15 cellular contexts compared by ENCODE assay signal in genomic region chr20:62408055-62408454, GRCh38. TPM values are rescaled to one million over a fixed set of nuclear protein-coding genes. Genes with fewer than 3 reads are reported as not detected.
DNase-seq lines count a peak whose midpoint lies in the region; ATAC-seq and TF ChIP-seq lines count a peak whose summit lies in the region.
"Had no signal": no experiment of that assay in that cellular context is flagged by ENCODE, and none has a peak within 500 bp of the region (broad histone marks: within the 10 kb centered on the region; RNA-seq: fewer than 3 reads in every experiment).

No MANE protein-coding gene starts in this region.

- peaks cover 15% of the 10 kb centered on the region for H3K4me1 ChIP-seq in HAP-1
- H3K4me1 ChIP-seq in naive thymus-derived CD4-positive, alpha-beta T cell (ENCODE audit: control insufficient read depth in 2 of 2, insufficient read depth in 2 of 2, low read length in 2 of 2), result peaks cover 17 to 23% of the 10 kb centered on the region in 2 donors

- ATAC-seq in activated CD8-positive, alpha-beta T cell treated with anti-CD3 and anti-CD28 coated beads for 36 hours, result no peak
- no peak for ATAC-seq in naive thymus-derived CD4-positive, alpha-beta T cell
- ATAC-seq in Right ventricle myocardium inferior, result no peak

- no peaks in the 10 kb centered on the region for H3K27me3 ChIP-seq in HAP-1 (ENCODE audit: low read depth)
- no peaks in the 10 kb centered on the region for H3K27me3 ChIP-seq in naive thymus-derived CD4-positive, alpha-beta T cell (ENCODE audit: control insufficient read depth in 2 of 2, insufficient read depth in 2 of 2, low read length in 2 of 2)

- no peaks in the 10 kb centered on the region for H3K9me3 ChIP-seq in HAP-1
- no peaks in the 10 kb centered on the region for H3K9me3 ChIP-seq in naive thymus-derived CD4-positive, alpha-beta T cell (ENCODE audit: control insufficient read depth in 2 of 3, low read length in 3 of 3)

- CTCF ChIA-PET in activated CD8-positive, alpha-beta T cell treated with anti-CD3 and anti-CD28 coated beads for 36 hours (lab: Charles Lee), result interaction anchor here (0.7 kb wide), 1 partner anchor 106 kb away, joined by 3 read pairs; no protein-coding TSS in a partner anchor
- CTCF ChIA-PET in naive thymus-derived CD4-positive, alpha-beta T cell (lab: Charles Lee), result no interaction called here

- H3K36me3 Mint-ChIP-seq in activated CD8-positive, alpha-beta T cell treated with anti-CD3 and anti-CD28 coated beads for 36 hours (ENCODE audit: low read depth), result no peaks in the 10 kb centered on the region
- H3K36me3 Mint-ChIP-seq in naive thymus-derived CD4-positive, alpha-beta T cell, result no peaks in the 10 kb centered on the region
- H3K36me3 Mint-ChIP-seq in nephron progenitor cell (ENCODE audit: low read depth), result no peaks in the 10 kb centered on the region

- intact Hi-C loops in activated CD8-positive, alpha-beta T cell treated with anti-CD3 and anti-CD28 coated beads for 36 hours (cut with micrococcal nuclease), result no loop called here
- intact Hi-C loops in naive thymus-derived CD4-positive, alpha-beta T cell (cut with micrococcal nuclease), result loop anchor here (5.0 kb wide), 1 partner anchor 384 kb away; no protein-coding TSS in a partner anchor
- intact Hi-C loops in Right ventricle myocardium inferior (cut with DNase I), result loop anchor here (5.0 kb wide), 1 partner anchor 89 kb away; no protein-coding TSS in a partner anchor

- POLR2A ChIA-PET in activated CD8-positive, alpha-beta T cell treated with anti-CD3 and anti-CD28 coated beads for 36 hours (lab: Charles Lee), result interaction anchor here (0.6 to 2.2 kb wide), 3 partner anchors 17 to 394 kb away, joined by 3 to 6 read pairs (median 3); no protein-coding TSS in a partner anchor
- POLR2A ChIA-PET in naive thymus-derived CD4-positive, alpha-beta T cell (lab: Charles Lee), result interaction anchor here (0.6 to 0.7 kb wide), 3 partner anchors 12 to 467 kb away, joined by 3 to 6 read pairs (median 3); no protein-coding TSS in a partner anchor

- peak overlapping the region; percentile 75 for H3K4me3 Mint-ChIP-seq in activated CD8-positive, alpha-beta T cell treated with anti-CD3 and anti-CD28 coated beads for 36 hours
- H3K4me3 Mint-ChIP-seq in naive thymus-derived CD4-positive, alpha-beta T cell, result peak overlapping the region in 9 of 10 donors; percentile 27 to 88 (median 80)
- no peak overlapping the region for H3K4me3 Mint-ChIP-seq in nephron progenitor cell

- peaks cover 19% of the 10 kb centered on the region for H3K4me1 Mint-ChIP-seq in activated CD8-positive, alpha-beta T cell treated with anti-CD3 and anti-CD28 coated beads for 36 hours (ENCODE audit: low read depth)
- H3K4me1 Mint-ChIP-seq in naive thymus-derived CD4-positive, alpha-beta T cell, result peaks cover 19 to 30% (median 25%) of the 10 kb centered on the region in 7 donors
- H3K4me1 Mint-ChIP-seq in nephron progenitor cell, result peaks cover 25% of the 10 kb centered on the region

- H3K36me3 ChIP-seq in HAP-1 (replicated peaks), result no peaks in the 10 kb centered on the region
- peaks cover 0 to under 1% (median 0%) of the 10 kb centered on the region in 3 experiments for H3K36me3 ChIP-seq in naive thymus-derived CD4-positive, alpha-beta T cell (ENCODE audit: control insufficient read depth in 2 of 3, insufficient read depth in 3 of 3, low read length in 3 of 3)

- peak overlapping the region; percentile 83 for H3K27ac ChIP-seq in C4-2B
- H3K27ac ChIP-seq in naive thymus-derived CD4-positive, alpha-beta T cell (ENCODE audit: low read depth, low read length), result no peak overlapping the region
- H3K27ac ChIP-seq: coronary artery had no signal

- TF ChIP-seq CTCF in C4-2B (conservative IDR thresholded peaks at IDR 0.05), result no peak
- TF ChIP-seq CTCF in activated CD8-positive, alpha-beta T cell treated with anti-CD3 and anti-CD28 coated beads for 36 hours (IDR thresholded peaks at IDR 0.05), result no peak
- no peak for TF ChIP-seq CTCF in nephron progenitor cell (IDR thresholded peaks at IDR 0.05)

- no peaks in the 10 kb centered on the region for H3K9me3 Mint-ChIP-seq in activated CD8-positive, alpha-beta T cell treated with anti-CD3 and anti-CD28 coated beads for 36 hours
- H3K9me3 Mint-ChIP-seq in naive thymus-derived CD4-positive, alpha-beta T cell, result no peaks in the 10 kb centered on the region
- no peaks in the 10 kb centered on the region for H3K9me3 Mint-ChIP-seq in nephron progenitor cell

- H3K27ac Mint-ChIP-seq in activated CD8-positive, alpha-beta T cell treated with anti-CD3 and anti-CD28 coated beads for 36 hours, result peak overlapping the region; percentile 86
- H3K27ac Mint-ChIP-seq in naive thymus-derived CD4-positive, alpha-beta T cell, result peak overlapping the region in 2 of 9 donors; percentile 52 to 88
- no peak overlapping the region for H3K27ac Mint-ChIP-seq in nephron progenitor cell

- in situ Hi-C loops in HAP-1 (cut with MboI; ENCODE audit: low sequenced_read_pairs), result no loop called here

- H3K27me3 Mint-ChIP-seq in activated CD8-positive, alpha-beta T cell treated with anti-CD3 and anti-CD28 coated beads for 36 hours, result no peaks in the 10 kb centered on the region
- peaks cover 0 to 3% (median 0%) of the 10 kb centered on the region in 5 donors for H3K27me3 Mint-ChIP-seq in naive thymus-derived CD4-positive, alpha-beta T cell
- H3K27me3 Mint-ChIP-seq in nephron progenitor cell (ENCODE audit: low read depth, poor library complexity), result peaks cover 24% of the 10 kb centered on the region

- H3K4me3 ChIP-seq in HAP-1, result peak overlapping the region; percentile 43; the same call in 1 of the 2 replicates
- H3K4me3 ChIP-seq in naive thymus-derived CD4-positive, alpha-beta T cell (ENCODE audit: low read length), result peak overlapping the region; percentile 74

- DNase-seq in HAP-1 (ENCODE audit: low spot score in 2 of 2), result no peak
- DNase-seq in activated CD8-positive, alpha-beta T cell treated with anti-CD3 and anti-CD28 coated beads for 36 hours, result no peak
- no peak for DNase-seq in naive thymus-derived CD4-positive, alpha-beta T cell
- no peak for DNase-seq in stimulated activated CD8-positive, alpha-beta memory T cell treated with anti-CD3 and anti-CD28 coated beads, Interleukin-4, amount 100 ng/mL, for 48 hours
- DNase-seq in NCI-H2029 treated with DMSO at 0.1 percent for 48 hours (lab: John Stamatoyannopoulos, UW), result no peak
- no peak for DNase-seq in Right ventricle myocardium inferior (ENCODE audit: missing footprints)
- no peak for DNase-seq in nephron progenitor cell
- DNase-seq: activated gamma-delta T cell treated with Interleukin-2 at 50 U/mL for 16 hours, Calu3, HCEC 1CT, KBM-7, NCI-H2107 had no signal

RNA-seq across cellular contexts. Expression of gene CABLES2, which starts 1.0 kb away (rescaled TPM):
- 1 to 10 TPM; 3.2 to 4.5 TPM for total RNA-seq in activated CD8-positive, alpha-beta T cell treated with anti-CD3 and anti-CD28 coated beads for 36 hours
- total RNA-seq in naive thymus-derived CD4-positive, alpha-beta T cell, result 10 to 100 TPM in 1 of 5 experiments, 1 to 10 TPM in 4; 4.3 to 16.7 (median 6.3) TPM
- polyA plus RNA-seq in naive thymus-derived CD4-positive, alpha-beta T cell, result 1 to 10 TPM in 1 of 2 donors, under 1 TPM in 1; 0.61 to 1.8 TPM
- 18.1 TPM for total RNA-seq in Right ventricle myocardium inferior

RNA-seq across cellular contexts. Expression of gene RBBP8NL, which starts 19.3 kb away (rescaled TPM):
- not detected for total RNA-seq in activated CD8-positive, alpha-beta T cell treated with anti-CD3 and anti-CD28 coated beads for 36 hours
- total RNA-seq in naive thymus-derived CD4-positive, alpha-beta T cell, result not detected
- not detected for polyA plus RNA-seq in naive thymus-derived CD4-positive, alpha-beta T cell
- total RNA-seq in Right ventricle myocardium inferior, result not detected
- total RNA-seq: fibroblast of lung had no signal
- polyA plus RNA-seq: fibroblast of lung had no signal

RNA-seq across cellular contexts. Expression of gene RPS21, which starts 21.2 kb away (rescaled TPM):
- 1,000 to 10,000 TPM; 2,670 to 2,760 TPM for total RNA-seq in activated CD8-positive, alpha-beta T cell treated with anti-CD3 and anti-CD28 coated beads for 36 hours
- 1,000 to 10,000 TPM; 2,026 to 3,407 (median 3,308) TPM for total RNA-seq in naive thymus-derived CD4-positive, alpha-beta T cell
- 1,000 to 10,000 TPM; 3,163 to 3,458 TPM for polyA plus RNA-seq in naive thymus-derived CD4-positive, alpha-beta T cell
- total RNA-seq in Right ventricle myocardium inferior, result 782 TPM

RNA-seq across cellular contexts. Expression of gene LAMA5, which starts 40.9 kb away (rescaled TPM):
- total RNA-seq in activated CD8-positive, alpha-beta T cell treated with anti-CD3 and anti-CD28 coated beads for 36 hours, result under 1 TPM; 0.25 to 0.76 TPM
- 1 to 10 TPM in 1 of 5 experiments, under 1 TPM in 4; 0.05 to 1.3 (median 0.57) TPM for total RNA-seq in naive thymus-derived CD4-positive, alpha-beta T cell
- polyA plus RNA-seq in naive thymus-derived CD4-positive, alpha-beta T cell, result not detected
- 89.3 TPM for total RNA-seq in Right ventricle myocardium inferior
